Comparison of ENCODE assay signal across 10 cellular contexts in genomic region chr9:137435980-137436760, GRCh38. TPM values are rescaled to one million over a fixed set of nuclear protein-coding genes. Genes with fewer than 3 reads are reported as not detected.
DNase-seq lines count a peak whose midpoint lies in the region; ATAC-seq and TF ChIP-seq lines count a peak whose summit lies in the region.
"Had no signal": no experiment of that assay in that cellular context is flagged by ENCODE, and none has a peak within 500 bp of the region (broad histone marks: within the 10 kb centered on the region; RNA-seq: fewer than 3 reads in every experiment).

No MANE protein-coding gene starts in this region.

- TF ChIP-seq CTCF in fibroblast of the aortic adventitia (IDR thresholded peaks at IDR 0.05; ENCODE audit: insufficient read depth, low read length) (no peak), coronary artery (IDR thresholded peaks at IDR 0.05) (no peak)

- H3K4me3 ChIP-seq in fibroblast of the aortic adventitia (ENCODE audit: low read depth, low read length) (no peak overlapping the region), coronary artery (no peak overlapping the region)

- ATAC-seq in GM19397 (IDR thresholded peaks at IDR 0.05; ENCODE audit: unreplicated experiment): no peak

- no peak overlapping the region for H3K27ac ChIP-seq in coronary artery

- DNase-seq in DMS53 treated with DMSO at 0.1 percent for 48 hours (lab: John Stamatoyannopoulos, UW; ENCODE audit: unreplicated experiment) (peak; percentile 76), RPMI7951 (ENCODE audit: low read depth) (peak; percentile 84), fibroblast of the aortic adventitia (ENCODE audit: low read depth) (peak; percentile 73), renal cortical epithelial cell (ENCODE audit: low read depth) (peak; percentile 85), cortex of kidney (lab: John Stamatoyannopoulos, UW) (no peak), coronary artery (ENCODE audit: low spot score) (no peak)
- DNase-seq in activated CD4-positive, alpha-beta T cell treated with anti-CD3 and anti-CD28 coated beads for 1 hour: no peak
- DNase-seq: NCI-H1694 had no signal

RNA-seq across cellular contexts. Expression of gene ENTPD8, which starts 5.0 kb away (rescaled TPM):
- not detected in 2 replicates for total RNA-seq in RPMI7951 (2014; rRNA removed; shearing (Covaris generic))
- total RNA-seq in fibroblast of the aortic adventitia (ENCODE audit: low replicate concordance) (not detected in 2 replicates), renal cortical epithelial cell (0.05 and 0.17 TPM in 2 replicates)
- total RNA-seq: activated naive CD8-positive, alpha-beta T cell treated with anti-CD3 and anti-CD28 coated beads, Interleukin-2, amount 10 ng/mL, durations not matched to agents 7 days and 5 days had no signal

RNA-seq across cellular contexts. Expression of gene NOXA1, which starts 13.0 kb away (rescaled TPM):
- not detected in 2 replicates for total RNA-seq in RPMI7951 (2014; rRNA removed; shearing (Covaris generic))
- total RNA-seq in fibroblast of the aortic adventitia (ENCODE audit: low replicate concordance) (0.36 and 0.74 TPM in 2 replicates), renal cortical epithelial cell (2.1 and 2.8 TPM in 2 replicates)

RNA-seq across cellular contexts. Expression of gene EXD3, which starts 13.2 kb away (rescaled TPM):
- 0.24 and 1.3 TPM in 2 replicates for total RNA-seq in RPMI7951 (2014; rRNA removed; shearing (Covaris generic))
- total RNA-seq in fibroblast of the aortic adventitia (ENCODE audit: low replicate concordance) (5.2 and 14.3 TPM in 2 replicates), renal cortical epithelial cell (11.6 and 12.2 TPM in 2 replicates)

RNA-seq across cellular contexts. Expression of gene NSMF, which starts 23.0 kb away (rescaled TPM):
- total RNA-seq in RPMI7951 (2014; rRNA removed; shearing (Covaris generic)): 11.9 and 12.7 TPM in 2 replicates
- total RNA-seq in fibroblast of the aortic adventitia (ENCODE audit: low replicate concordance) (29.1 and 29.6 TPM in 2 replicates), renal cortical epithelial cell (12.0 and 20.4 TPM in 2 replicates)

Comparison
In these comparisons a context has a peak if more than half of its experiments do, and no peak if none do; other contexts are left out.
1. DNase-seq: peak in DMS53 treated with DMSO at 0.1 percent for 48 hours (single experiment), RPMI7951 (single experiment), fibroblast of the aortic adventitia (single experiment) and renal cortical epithelial cell (single experiment); none in cortex of kidney (single experiment), coronary artery (single experiment) and activated CD4-positive, alpha-beta T cell treated with anti-CD3 and anti-CD28 coated beads for 1 hour (single experiment).